Comparison of ENCODE assay signal across 25 cellular contexts in the genomic region with DNA sequence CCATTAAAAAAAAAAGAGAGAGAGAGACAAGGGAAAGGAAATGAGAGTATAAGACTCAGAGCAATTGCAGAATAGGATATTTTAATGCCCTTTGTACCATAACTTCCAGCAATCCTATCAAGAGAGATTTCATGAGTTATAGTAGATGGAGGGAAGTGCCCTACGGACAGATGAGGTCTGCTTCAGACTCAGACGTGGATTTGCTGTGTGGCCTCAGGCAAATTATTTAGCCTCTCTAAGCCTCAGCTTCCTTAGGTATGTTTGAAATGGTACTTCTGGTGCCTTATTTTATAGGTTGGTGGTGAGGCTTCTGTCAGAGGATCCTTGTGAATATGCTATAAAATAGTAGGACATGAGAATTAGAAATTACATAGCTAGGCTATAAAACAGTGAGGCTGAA.
DNase-seq lines count a peak whose midpoint lies in the region; ATAC-seq, FAIRE-seq and TF ChIP-seq lines count a peak whose summit lies in the region.
"Had no signal": no experiment of that assay in that cellular context is flagged by ENCODE, and none has a peak within 500 bp of the region (broad histone marks: within the 10 kb centered on the region; RNA-seq: fewer than 3 reads in every experiment).

No MANE protein-coding gene starts in this region.

- H3K4me3 ChIP-seq in Karpas-422 (ENCODE audit: low read length) = no peak overlapping the region
- H3K4me3 ChIP-seq in trophoblast cell (ENCODE audit: low read depth, low read length) = no peak overlapping the region
- H3K4me3 ChIP-seq: A549; BLaER1 treated with 17β-estradiol and CSF1 and Interleukin-3, amounts not matched to agents 10 nM and 100 nM had no signal

- DNase-seq in D721Med (ENCODE audit: insufficient read length, low spot score) = no peak
- no peak for DNase-seq in Karpas-422
- peak; percentile 66 to 75 for DNase-seq in trophoblast cell
- DNase-seq in head of caudate nucleus = no peak
- DNase-seq: AML-193; Caco-2; Calu3; CD4-positive, alpha-beta T cell; CD8-positive, alpha-beta T cell; DMS 273 treated with DMSO at 0.1 percent for 48 hours; DMS153; DMS53; DMS79; DND-41; EL; GF-D8 had no signal

- no peak overlapping the region for H4K8ac ChIP-seq in trophoblast cell (ENCODE audit: low read depth, low read length)

- peaks cover 12% of the 10 kb centered on the region for H3K79me1 ChIP-seq in trophoblast cell (ENCODE audit: low read length)

- WGBS in trophoblast cell (ENCODE audit: extremely low coverage, insufficient coverage, insufficient read length) = no CpG with 5 or more reads among the region's 2 CpGs

- no peaks in the 10 kb centered on the region for H3K9me2 ChIP-seq in Karpas-422 (replicated peaks; ENCODE audit: insufficient read depth, low read length)

- H3K36me3 ChIP-seq in Karpas-422 (ENCODE audit: insufficient read depth, low read length) (no peaks in the 10 kb centered on the region), trophoblast cell (ENCODE audit: control insufficient read depth in 1 of 2, insufficient read depth in 2 of 2, low read length in 2 of 2) (no peaks in the 10 kb centered on the region)
- H3K36me3 ChIP-seq: BLaER1 treated with 17β-estradiol and CSF1 and Interleukin-3, amounts not matched to agents 10 nM and 100 nM had no signal

- H3K9ac ChIP-seq in Karpas-422 (ENCODE audit: low read length) (no peak overlapping the region), trophoblast cell (ENCODE audit: low read length) (no peak overlapping the region)
- H3K9ac ChIP-seq: BLaER1 treated with 17β-estradiol and CSF1 and Interleukin-3, amounts not matched to agents 10 nM and 100 nM had no signal

- H4K91ac ChIP-seq in trophoblast cell (ENCODE audit: low read depth, low read length) = no peak overlapping the region

- H4K20me1 ChIP-seq in Karpas-422 (ENCODE audit: insufficient read depth, low read depth, low read length) = no peaks in the 10 kb centered on the region
- H4K20me1 ChIP-seq: BLaER1 treated with 17β-estradiol and CSF1 and Interleukin-3, amounts not matched to agents 10 nM and 100 nM had no signal

- ATAC-seq in stimulated activated memory B cell treated with anti-CD40 and anti-IgM and Interleukin-4, amounts not matched to agents 10 μg/mL and 1 μg/mL and 100 μg/mL, for 72 hours = no peak
- ATAC-seq: A549; CD8-positive, alpha-beta T cell had no signal

- H2BK120ac ChIP-seq in trophoblast cell (ENCODE audit: insufficient read depth, low read length, poor library complexity) = no peak overlapping the region

- H3K27me3 ChIP-seq in Karpas-422 (ENCODE audit: low read length) = 0 out of 2 replicates have a peak, but pooled peaks cover 4% of the 10 kb centered on the region
- no peaks in the 10 kb centered on the region for H3K27me3 ChIP-seq in trophoblast cell (ENCODE audit: insufficient read depth, low read length)
- H3K27me3 ChIP-seq: BLaER1 treated with 17β-estradiol and CSF1 and Interleukin-3, amounts not matched to agents 10 nM and 100 nM had no signal

- FAIRE-seq in D721Med (lab: Jason Lieb, UNC) = peak; percentile 6
- FAIRE-seq: A549, G401.6, GM12891, GM19239 had no signal

- H3K9me3 Mint-ChIP-seq in stimulated activated memory B cell treated with anti-CD40 and anti-IgM and Interleukin-4, amounts not matched to agents 10 μg/mL and 1 μg/mL and 100 μg/mL, for 72 hours = peaks cover 6% of the 10 kb centered on the region

- no peak overlapping the region for H3K23ac ChIP-seq in trophoblast cell (ENCODE audit: low read length)

- H3K79me2 ChIP-seq in Karpas-422 (ENCODE audit: low read length) (no peaks in the 10 kb centered on the region), trophoblast cell (ENCODE audit: control insufficient read depth, insufficient read depth, low read length, poor library complexity) (peaks cover 3% of the 10 kb centered on the region)

- H4K12ac ChIP-seq in trophoblast cell (ENCODE audit: low read depth, low read length) = no peak overlapping the region

- no peak overlapping the region for H2AK5ac ChIP-seq in trophoblast cell (ENCODE audit: low read length)

- H3K4me1 ChIP-seq in Karpas-422 (ENCODE audit: low read length) = peaks cover 19% of the 10 kb centered on the region
- peaks cover 11 to 13% of the 10 kb centered on the region in 2 experiments for H3K4me1 ChIP-seq in trophoblast cell (ENCODE audit: control insufficient read depth in 1 of 2, insufficient read depth in 2 of 2, low read length in 2 of 2)
- H3K4me1 ChIP-seq: A549; BLaER1 treated with 17β-estradiol and CSF1 and Interleukin-3, amounts not matched to agents 10 nM and 100 nM; Caco-2 had no signal

- H2BK12ac ChIP-seq in trophoblast cell (ENCODE audit: low read length) = no peak overlapping the region

- no peak overlapping the region for H3K27ac ChIP-seq in Karpas-422 (ENCODE audit: low read length)
- H3K27ac ChIP-seq in trophoblast cell (ENCODE audit: low read depth, low read length) = no peak overlapping the region
- H3K27ac ChIP-seq: 22Rv1; A549; BLaER1 treated with 17β-estradiol and CSF1 and Interleukin-3, amounts not matched to agents 10 nM and 100 nM; C4-2B had no signal

- no peaks in the 10 kb centered on the region for H3K4me1 Mint-ChIP-seq in stimulated activated memory B cell treated with anti-CD40 and anti-IgM and Interleukin-4, amounts not matched to agents 10 μg/mL and 1 μg/mL and 100 μg/mL, for 72 hours
- H3K4me1 Mint-ChIP-seq: B cell had no signal

- H2AFZ ChIP-seq in Karpas-422 (ENCODE audit: low read length) (no peak overlapping the region), trophoblast cell (ENCODE audit: insufficient read depth, low read length, poor library complexity) (no peak overlapping the region)

- H3K14ac ChIP-seq in trophoblast cell (ENCODE audit: low read length) = no peak overlapping the region

- no peak for TF ChIP-seq CTCF in D721Med (IDR thresholded peaks at IDR 0.05; ENCODE audit: insufficient read depth, missing control alignments)

- no peak overlapping the region for H3K4me3 Mint-ChIP-seq in stimulated activated memory B cell treated with anti-CD40 and anti-IgM and Interleukin-4, amounts not matched to agents 10 μg/mL and 1 μg/mL and 100 μg/mL, for 72 hours
- H3K4me3 Mint-ChIP-seq: B cell; CD4-positive, alpha-beta T cell; CD8-positive, alpha-beta T cell had no signal

- H2BK5ac ChIP-seq in trophoblast cell (ENCODE audit: low read depth, low read length, poor library complexity) = no peak overlapping the region

- H3K4me2 ChIP-seq in Karpas-422 (ENCODE audit: low read depth, low read length, poor library complexity, severe bottlenecking) (peak overlapping the region; percentile 30), trophoblast cell (ENCODE audit: low read length) (no peak overlapping the region)
- H3K4me2 ChIP-seq: A549; BLaER1 treated with 17β-estradiol and CSF1 and Interleukin-3, amounts not matched to agents 10 nM and 100 nM had no signal

- no peak overlapping the region for H3K18ac ChIP-seq in trophoblast cell (ENCODE audit: low read length)

- H3K9me3 ChIP-seq in Karpas-422 (ENCODE audit: low read length) (no peaks in the 10 kb centered on the region), trophoblast cell (ENCODE audit: insufficient read depth, low read depth, low read length) (peaks cover 3% of the 10 kb centered on the region)
- H3K9me3 ChIP-seq: A549, Caco-2 had no signal

- no peaks in the 10 kb centered on the region for H3K36me3 Mint-ChIP-seq in stimulated activated memory B cell treated with anti-CD40 and anti-IgM and Interleukin-4, amounts not matched to agents 10 μg/mL and 1 μg/mL and 100 μg/mL, for 72 hours
- H3K36me3 Mint-ChIP-seq: CD8-positive, alpha-beta T cell had no signal

- H3K4ac ChIP-seq in trophoblast cell (ENCODE audit: low read depth, low read length) = no peak overlapping the region

- intact Hi-C loops in head of caudate nucleus (cut with DNase I) = no loop called here

- H3K27me3 Mint-ChIP-seq in stimulated activated memory B cell treated with anti-CD40 and anti-IgM and Interleukin-4, amounts not matched to agents 10 μg/mL and 1 μg/mL and 100 μg/mL, for 72 hours = peaks cover 11% of the 10 kb centered on the region
- H3K27me3 Mint-ChIP-seq: B cell; CD4-positive, alpha-beta T cell had no signal

- H3K27ac Mint-ChIP-seq in stimulated activated memory B cell treated with anti-CD40 and anti-IgM and Interleukin-4, amounts not matched to agents 10 μg/mL and 1 μg/mL and 100 μg/mL, for 72 hours = no peak overlapping the region
- H3K27ac Mint-ChIP-seq: B cell; CD4-positive, alpha-beta T cell; CD8-positive, alpha-beta T cell had no signal

Comparison
In these comparisons a context has a peak if more than half of its experiments do, and no peak if none do; other contexts are left out.
1. DNase-seq: peak in trophoblast cell (2 of 2); none in D721Med (single experiment), Karpas-422 (single experiment) and head of caudate nucleus (0 of 42).